8 cellular contexts compared by ENCODE assay signal in genomic region chr6:28895131-28895812, GRCh38. TPM values are rescaled to one million over a fixed set of nuclear protein-coding genes. Genes with fewer than 3 reads are reported as not detected.
DNase-seq lines count a peak whose midpoint lies in the region; ATAC-seq, FAIRE-seq and TF ChIP-seq lines count a peak whose summit lies in the region.

No MANE protein-coding gene starts in this region.

- TF ChIP-seq CTCF in astrocyte of the spinal cord (IDR thresholded peaks at IDR 0.05; ENCODE audit: low read depth, low read length) = no peak

- peak overlapping the region; percentile 78 for H3K4me3 ChIP-seq in astrocyte of the spinal cord (ENCODE audit: low read depth, low read length)

- peak; percentile 69 for ATAC-seq in HG02973 (IDR thresholded peaks at IDR 0.05; ENCODE audit: unreplicated experiment)

- FAIRE-seq in GM18507 (lab: Jason Lieb, UNC) = peak; percentile 95

- DNase-seq in GM18507 (ENCODE audit: extremely low spot score, insufficient read length, low read depth) (peak; percentile 81), NCI-H2029 (lab: John Stamatoyannopoulos, UW) (peak; percentile 97), T-helper 9 cell (peak; percentile 81), astrocyte of the spinal cord (ENCODE audit: low read depth, low spot score) (peak; percentile 98), hippocampal formation (lab: John Stamatoyannopoulos, UW) (peak; percentile 71 to 93), renal cortical epithelial cell (ENCODE audit: low read depth) (peak; percentile 95), cortex of kidney (lab: John Stamatoyannopoulos, UW) (no peak)

- in situ Hi-C loops in astrocyte of the spinal cord (cut with HindIII; ENCODE audit: low sequenced_read_pairs) = no loop called here

RNA-seq across cellular contexts. Expression of gene TRIM27, which starts 28.5 kb away (rescaled TPM):
- 58.3 and 66.5 TPM in 2 replicates for total RNA-seq in renal cortical epithelial cell
